ENCODE assay signal across 8 cellular contexts in the genomic region with DNA sequence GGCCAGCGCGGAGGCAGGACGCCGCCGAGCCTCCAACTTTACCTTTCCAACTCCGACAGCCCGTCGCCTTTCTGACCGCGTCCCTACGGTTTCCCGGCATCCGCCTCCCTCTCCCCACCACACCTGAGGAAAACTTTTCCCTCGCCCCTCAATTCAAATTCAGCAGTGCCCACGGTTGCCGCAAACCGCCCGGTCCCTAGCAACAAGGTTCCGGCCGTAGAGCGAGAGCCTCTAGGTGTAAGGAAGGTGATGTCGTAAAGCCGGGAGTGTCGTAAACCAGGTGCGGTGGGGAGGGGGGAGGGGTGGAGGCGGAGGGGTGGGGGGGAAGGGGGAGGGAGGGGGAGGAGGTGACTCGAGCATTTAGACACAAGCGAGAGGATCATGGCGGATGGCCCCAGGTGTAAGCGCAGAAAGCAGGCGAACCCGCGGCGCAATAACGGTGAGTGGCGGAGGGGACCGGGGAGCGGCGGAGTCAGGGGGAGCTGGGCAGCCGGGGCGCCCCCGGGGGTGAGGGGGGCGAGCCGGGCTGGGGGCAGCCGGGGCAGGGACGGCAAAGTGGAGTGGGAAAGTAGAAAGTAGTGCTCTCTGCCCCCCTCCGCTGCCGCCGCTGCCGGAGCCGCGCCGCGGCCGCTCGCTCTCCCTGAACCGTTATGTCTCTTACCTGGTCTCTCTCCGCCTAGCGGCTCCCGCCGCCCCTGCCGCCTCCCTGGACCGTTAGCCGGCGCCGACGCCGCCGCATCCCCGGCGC. TPM values are rescaled to one million over a fixed set of nuclear protein-coding genes. Genes with fewer than 3 reads are reported as not detected.
A peak's percentile ranks its signal among the peaks of the same experiment; 100 is the strongest.
DNase-seq lines count a peak whose midpoint lies in the region; ATAC-seq and TF ChIP-seq lines count a peak whose summit lies in the region.

Gene ZEB1 (plus strand): TSS at position 363 of the 748 bp plus-strand sequence. CDS start 19 bp downstream, at position 382.

- H3K36me3 Mint-ChIP-seq in Calu3 (ENCODE audit: insufficient read depth, unreplicated experiment) = peaks cover 39% of the 10 kb centered on the region

- H3K27me3 ChIP-seq in HUES6 (ENCODE audit: control insufficient read depth, insufficient read depth, low read length) = peaks cover 57% of the 10 kb centered on the region
- no peaks in the 10 kb centered on the region for H3K27me3 ChIP-seq in OCI-LY1 (ENCODE audit: insufficient read depth, low read length)
- no peaks in the 10 kb centered on the region for H3K27me3 ChIP-seq in esophagus (ENCODE audit: control insufficient read depth in 1 of 2, insufficient read depth in 2 of 2, low read length in 2 of 2)
- no peaks in the 10 kb centered on the region for H3K27me3 ChIP-seq in muscle layer of colon (ENCODE audit: control insufficient read depth in 1 of 2, insufficient read depth in 2 of 2, low read length in 2 of 2)

- peak within 1 kb of the TSS; percentile 84 for H3K4me2 ChIP-seq in OCI-LY1 (ENCODE audit: low read length)

- CTCF ChIA-PET in Calu3 (lab: Charles Lee) = no interaction called here

- no peaks in the 10 kb centered on the region for H3K27me3 Mint-ChIP-seq in Calu3 (ENCODE audit: unreplicated experiment)

- H3K4me1 ChIP-seq in HUES6 (ENCODE audit: control insufficient read depth, insufficient read depth, low read length) (peaks cover 5% of the 10 kb centered on the region; the same call in 1 of the 2 replicates), OCI-LY1 (ENCODE audit: insufficient read depth, low read length, severe bottlenecking) (peaks cover 46% of the 10 kb centered on the region), esophagus (ENCODE audit: control insufficient read depth in 2 of 2, insufficient read depth in 2 of 2, low read length in 1 of 2) (peaks cover 0 to 3% of the 10 kb centered on the region in 2 donors), muscle layer of colon (ENCODE audit: insufficient read depth, low read length) (peaks cover 10% of the 10 kb centered on the region)

- DNase-seq in Calu3 = peak; percentile 89
- peak; percentile 79 for DNase-seq in activated T-cell treated with anti-CD3 and anti-CD28 coated beads for 48 hours (ENCODE audit: low read depth)
- peak; percentile 83 for DNase-seq in stimulated activated CD8-positive, alpha-beta memory T cell treated with anti-CD3 and anti-CD28 coated beads, Interleukin-7, amount 100 ng/mL, for 24 hours (ENCODE audit: low read depth)

- H3K9ac ChIP-seq in HUES6 (ENCODE audit: low read length) = peak within 1 kb of the TSS; percentile 49
- H3K9ac ChIP-seq in OCI-LY1 (ENCODE audit: low read length) = peak within 1 kb of the TSS; percentile 91
- H3K9ac ChIP-seq in muscle layer of colon (ENCODE audit: low read length) = peak within 1 kb of the TSS; percentile 83

- H4K20me1 ChIP-seq in OCI-LY1 (ENCODE audit: insufficient read depth, low read length) = no peaks in the 10 kb centered on the region

- peak; percentile 29 for ATAC-seq in GM21381 (IDR thresholded peaks at IDR 0.05; ENCODE audit: unreplicated experiment)

- peak; percentile 59 for TF ChIP-seq CTCF in Calu3 (IDR thresholded peaks at IDR 0.05; ENCODE audit: unreplicated experiment)
- TF ChIP-seq CTCF in OCI-LY1 (IDR thresholded peaks at IDR 0.05; ENCODE audit: low read length) = peak; percentile 16; the same call in 1 of the 2 replicates

- no peaks in the 10 kb centered on the region for H3K9me3 Mint-ChIP-seq in Calu3 (ENCODE audit: low read depth, unreplicated experiment)

- H3K27ac Mint-ChIP-seq in Calu3 (ENCODE audit: unreplicated experiment) = peak within 1 kb of the TSS; percentile 82

- H3K4me3 Mint-ChIP-seq in Calu3 (ENCODE audit: low read depth, unreplicated experiment) = peak within 1 kb of the TSS; percentile 83

- intact Hi-C loops in Calu3 (cut with micrococcal nuclease; ENCODE audit: unreplicated experiment) = loop anchor here (5.0 kb wide), 1 partner anchor 222 kb away; no protein-coding TSS in a partner anchor

- H3K79me2 ChIP-seq in OCI-LY1 (ENCODE audit: insufficient read depth, low read length) = peaks cover 41% of the 10 kb centered on the region

- H3K4me1 Mint-ChIP-seq in Calu3 (ENCODE audit: low read depth, unreplicated experiment) = peaks cover 27% of the 10 kb centered on the region

- H3K36me3 ChIP-seq in HUES6 (ENCODE audit: control insufficient read depth, insufficient read depth, low read length) (no peaks in the 10 kb centered on the region), OCI-LY1 (ENCODE audit: insufficient read depth, low read length) (no peaks in the 10 kb centered on the region), esophagus (ENCODE audit: control insufficient read depth in 2 of 2, insufficient read depth in 2 of 2, low read length in 1 of 2) (no peaks in the 10 kb centered on the region), muscle layer of colon (ENCODE audit: insufficient read depth, low read length) (no peaks in the 10 kb centered on the region)

- BruUV-seq in Calu3 (replicated peaks; lab: Mats Ljungman, UMichigan) = no TSS peak

- H2AFZ ChIP-seq in OCI-LY1 (ENCODE audit: low read length) = no peak within 1 kb of the TSS

- no peaks in the 10 kb centered on the region for H3F3A ChIP-seq in OCI-LY1 (ENCODE audit: insufficient read depth, low read length)

- H3K4me3 ChIP-seq in HUES6 (ENCODE audit: low read depth, low read length) = peak within 1 kb of the TSS; percentile 90
- peak within 1 kb of the TSS; percentile 91 for H3K4me3 ChIP-seq in OCI-LY1 (ENCODE audit: low read depth, low read length, poor library complexity, severe bottlenecking)
- H3K4me3 ChIP-seq in esophagus (ENCODE audit: low read depth in 1 of 2, low read length in 2 of 2) = peak within 1 kb of the TSS; percentile 72 to 73
- H3K4me3 ChIP-seq in muscle layer of colon (ENCODE audit: low read depth in 1 of 2, low read length in 2 of 2) = peak within 1 kb of the TSS; percentile 96

- 1% methylated on average over 54 to 71 of the region's 71 CpGs for WGBS in esophagus, 2 donors

- H3K27ac ChIP-seq in HUES6 (ENCODE audit: low read depth, low read length) (no peak within 1 kb of the TSS), OCI-LY1 (ENCODE audit: low read depth, low read length, poor library complexity, severe bottlenecking) (peak within 1 kb of the TSS; percentile 80), esophagus (ENCODE audit: low read depth in 2 of 2, low read length in 1 of 2) (peak within 1 kb of the TSS; percentile 91 to 94), muscle layer of colon (ENCODE audit: low read depth, low read length) (peak within 1 kb of the TSS; percentile 95)

- H3K9me3 ChIP-seq in HUES6 (ENCODE audit: control insufficient read depth, insufficient read depth, low read depth, low read length) (no peaks in the 10 kb centered on the region), OCI-LY1 (ENCODE audit: low read length) (no peaks in the 10 kb centered on the region), esophagus (ENCODE audit: control insufficient read depth in 2 of 2, insufficient read depth in 1 of 2, low read depth in 1 of 2, low read length in 1 of 2) (no peaks in the 10 kb centered on the region), muscle layer of colon (ENCODE audit: low read length) (no peaks in the 10 kb centered on the region)

- no peaks in the 10 kb centered on the region for H3K9me2 ChIP-seq in OCI-LY1 (ENCODE audit: low read depth, low read length)

RNA-seq across cellular contexts. Expression of gene ZEB1, which starts in this region (rescaled TPM):
- 7.1 and 10.3 TPM in 2 replicates for total RNA-seq in Calu3 (2022)
- 1 to 10 TPM; 2.5 to 3.1 TPM for polyA plus RNA-seq in esophagus
